ENCODE assay signal across 8 cellular contexts in the genomic region with DNA sequence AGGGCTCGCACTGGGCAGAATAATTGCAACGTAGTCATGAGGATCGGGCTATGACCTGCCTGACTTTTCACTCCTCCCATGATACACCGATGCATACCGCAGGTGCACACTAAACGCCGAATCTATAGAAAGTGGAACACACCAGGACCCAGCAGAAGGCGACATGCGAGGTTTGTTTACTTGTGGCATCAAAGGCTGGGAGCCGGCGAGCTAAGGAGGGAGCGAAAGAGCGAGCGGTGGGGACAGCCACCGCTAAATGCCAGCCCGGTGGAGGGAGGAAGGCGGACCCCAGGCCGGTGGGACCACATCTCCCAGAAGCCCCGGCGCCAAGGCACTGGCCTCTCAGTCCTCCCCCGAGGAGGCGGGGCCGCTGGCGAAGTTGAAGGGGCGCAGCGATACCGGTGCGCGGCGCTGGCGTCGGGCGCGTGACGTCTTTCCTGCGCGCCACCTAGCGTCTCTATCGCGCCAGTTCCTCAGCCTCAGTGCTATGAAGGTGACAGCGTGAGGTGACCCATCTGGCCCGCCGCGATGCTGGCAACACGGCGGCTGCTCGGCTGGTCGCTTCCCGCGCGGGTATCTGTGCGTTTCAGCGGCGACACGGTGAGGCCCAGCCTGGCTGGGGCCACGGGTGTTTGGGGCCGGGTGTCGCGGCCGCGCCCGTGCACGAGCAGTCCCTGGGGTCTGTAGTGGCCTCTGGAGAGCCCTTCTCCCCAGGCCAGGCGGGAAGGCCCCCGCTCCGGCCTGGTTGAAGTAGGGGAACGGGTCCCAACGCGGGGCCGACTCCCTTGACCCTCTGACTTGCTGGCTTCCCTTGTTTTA. TPM values are rescaled to one million over a fixed set of nuclear protein-coding genes. Genes with fewer than 3 reads are reported as not detected.
DNase-seq lines count a peak whose midpoint lies in the region; ATAC-seq and TF ChIP-seq lines count a peak whose summit lies in the region.

A gene (plus strand): TSS at position 460 of the 819 bp plus-strand sequence. CDS start 69 bp downstream, at position 529.

- peaks cover 6% of the 10 kb centered on the region for H3K27me3 Mint-ChIP-seq in chondrocyte (ENCODE audit: low read depth)

- ATAC-seq in GM19043 (IDR thresholded peaks at IDR 0.05; ENCODE audit: low read depth, unreplicated experiment) (peak; percentile 96), HG03378 (IDR thresholded peaks at IDR 0.05; ENCODE audit: unreplicated experiment) (peak; percentile 68)

- peaks cover 8% of the 10 kb centered on the region for H3K4me1 Mint-ChIP-seq in chondrocyte (ENCODE audit: low read depth)

- peak within 1 kb of the TSS; percentile 85 for H3K27ac Mint-ChIP-seq in chondrocyte (ENCODE audit: unreplicated experiment)

- H3K9me3 Mint-ChIP-seq in chondrocyte (ENCODE audit: low read depth), result peaks cover 4% of the 10 kb centered on the region

- H3K36me3 Mint-ChIP-seq in chondrocyte (ENCODE audit: low read depth), result no peaks in the 10 kb centered on the region

- peak within 1 kb of the TSS; percentile 81 for H3K4me3 Mint-ChIP-seq in chondrocyte (ENCODE audit: unreplicated experiment)

- peak; percentile 75 for TF ChIP-seq CTCF in chondrocyte (IDR thresholded peaks at IDR 0.05)

- DNase-seq in Ammon's horn (ENCODE audit: low spot score) (peak; percentile 98), NCI-H510A (lab: John Stamatoyannopoulos, UW) (peak; percentile 97), chondrocyte (ENCODE audit: low spot score) (peak; percentile 99), kidney tubule cell (ENCODE audit: low spot score) (peak; percentile 93)
- peak; percentile 96 for DNase-seq in activated CD4-positive, alpha-beta T cell treated with anti-CD3 and anti-CD28 coated beads for 24 hours (ENCODE audit: low read depth in 2 of 2)
- DNase-seq in stimulated activated CD4-positive, alpha-beta T cell treated with anti-CD3 and anti-CD28 coated beads, Interleukin-1b, Interleukin-23, amount 100 ng/mL, for 24 hours (ENCODE audit: low read depth in 4 of 4, low spot score in 1 of 4), result peak; percentile 89 to 96 (median 94)

RNA-seq across cellular contexts. Expression of the gene that starts here (rescaled TPM):
- total RNA-seq in chondrocyte, result 119 to 151 TPM (median 121 TPM) in 3 replicates

Comparison
In these comparisons a context has a peak if more than half of its experiments do, and no peak if none do; other contexts are left out.
1. Peak in every context shown above with its lines: DNase-seq and ATAC-seq.